ENCODE assay signal across 2 cellular contexts in the genomic region with DNA sequence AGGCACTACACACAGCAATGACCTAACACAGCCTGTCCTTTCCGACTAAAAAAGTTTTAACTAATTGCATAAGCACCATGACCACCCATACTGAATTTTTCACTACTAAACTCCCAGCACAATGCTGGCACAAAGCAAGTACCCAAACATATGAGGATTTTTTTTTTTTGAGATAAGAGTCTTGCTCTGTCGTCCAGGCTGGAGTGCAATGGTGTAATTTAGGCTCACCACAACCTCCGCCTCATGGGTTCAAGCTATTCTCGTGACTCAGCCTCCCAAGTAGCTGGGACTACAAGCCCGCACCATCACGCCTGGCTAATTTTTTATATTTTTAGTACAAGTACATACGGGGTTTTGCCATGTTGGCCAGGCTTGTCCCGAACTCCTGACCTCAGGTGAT.
TF ChIP-seq lines count a peak whose summit lies in the region.

No MANE protein-coding gene starts in this region.

TF ChIP-seq in SK-N-SH, 30 proteins besides CTCF, POLR2A, EP300 and RAD21 (continued from another document):
- TF ChIP-seq, protein P1, sequence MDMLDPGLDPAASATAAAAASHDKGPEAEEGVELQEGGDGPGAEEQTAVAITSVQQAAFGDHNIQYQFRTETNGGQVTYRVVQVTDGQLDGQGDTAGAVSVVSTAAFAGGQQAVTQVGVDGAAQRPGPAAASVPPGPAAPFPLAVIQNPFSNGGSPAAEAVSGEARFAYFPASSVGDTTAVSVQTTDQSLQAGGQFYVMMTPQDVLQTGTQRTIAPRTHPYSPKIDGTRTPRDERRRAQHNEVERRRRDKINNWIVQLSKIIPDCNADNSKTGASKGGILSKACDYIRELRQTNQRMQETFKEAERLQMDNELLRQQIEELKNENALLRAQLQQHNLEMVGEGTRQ (IDR thresholded peaks at IDR 0.05; ENCODE audit: borderline replicate concordance, low read depth, low read length): no peak
- TF ChIP-seq FOSL2 (IDR thresholded peaks at IDR 0.05; ENCODE audit: borderline replicate concordance, low read depth) (no peak), RFX5 (IDR thresholded peaks at IDR 0.05; ENCODE audit: low read length) (no peak), FOXJ3 (CRISPR knock-in tag; IDR thresholded peaks at IDR 0.05) (no peak), ZBTB33 (IDR thresholded peaks at IDR 0.05; ENCODE audit: borderline replicate concordance, low read depth) (no peak), CHD2 (IDR thresholded peaks at IDR 0.05; ENCODE audit: low read length, partially characterized antibody) (no peak), FOXM1 (IDR thresholded peaks at IDR 0.05; ENCODE audit: low read depth) (no peak), MEF2A (IDR thresholded peaks at IDR 0.05; ENCODE audit: borderline replicate concordance, low read depth) (no peak)
TF ChIP-seq in SK-N-SH: peak in this region for 0.

TF ChIP-seq in SK-N-SH treated with all-trans-retinoic acid at 6 μM for 48 hours, 23 proteins besides CTCF, POLR2A, EP300 and RAD21 (continued from another document):
- TF ChIP-seq TSHZ2 (CRISPR knock-in tag; IDR thresholded peaks at IDR 0.05) (no peak), ISL1 (CRISPR knock-in tag; IDR thresholded peaks at IDR 0.05) (no peak), TCF4 (CRISPR knock-in tag; IDR thresholded peaks at IDR 0.05; ENCODE audit: borderline replicate concordance) (no peak), ESRRG (CRISPR knock-in tag; IDR thresholded peaks at IDR 0.05) (no peak), OSR1 (CRISPR knock-in tag; IDR thresholded peaks at IDR 0.05) (no peak), ARNTL (CRISPR knock-in tag; IDR thresholded peaks at IDR 0.05; ENCODE audit: borderline replicate concordance, low read depth) (no peak), BACH2 (CRISPR knock-in tag; IDR thresholded peaks at IDR 0.05; ENCODE audit: borderline replicate concordance) (no peak), TOX (CRISPR knock-in tag; IDR thresholded peaks at IDR 0.05; ENCODE audit: borderline replicate concordance) (no peak), ZNF70 (CRISPR knock-in tag; IDR thresholded peaks at IDR 0.05) (no peak), ZC3H10 (CRISPR knock-in tag; IDR thresholded peaks at IDR 0.05) (no peak)
- TF ChIP-seq, protein P2, sequence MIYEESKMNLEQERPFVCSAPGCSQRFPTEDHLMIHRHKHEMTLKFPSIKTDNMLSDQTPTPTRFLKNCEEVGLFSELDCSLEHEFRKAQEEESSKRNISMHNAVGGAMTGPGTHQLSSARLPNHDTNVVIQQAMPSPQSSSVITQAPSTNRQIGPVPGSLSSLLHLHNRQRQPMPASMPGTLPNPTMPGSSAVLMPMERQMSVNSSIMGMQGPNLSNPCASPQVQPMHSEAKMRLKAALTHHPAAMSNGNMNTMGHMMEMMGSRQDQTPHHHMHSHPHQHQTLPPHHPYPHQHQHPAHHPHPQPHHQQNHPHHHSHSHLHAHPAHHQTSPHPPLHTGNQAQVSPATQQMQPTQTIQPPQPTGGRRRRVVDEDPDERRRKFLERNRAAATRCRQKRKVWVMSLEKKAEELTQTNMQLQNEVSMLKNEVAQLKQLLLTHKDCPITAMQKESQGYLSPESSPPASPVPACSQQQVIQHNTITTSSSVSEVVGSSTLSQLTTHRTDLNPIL (CRISPR knock-in tag; IDR thresholded peaks at IDR 0.05; ENCODE audit: low read depth): no peak
